Comparison of ENCODE assay signal across 8 cellular contexts in the genomic region with DNA sequence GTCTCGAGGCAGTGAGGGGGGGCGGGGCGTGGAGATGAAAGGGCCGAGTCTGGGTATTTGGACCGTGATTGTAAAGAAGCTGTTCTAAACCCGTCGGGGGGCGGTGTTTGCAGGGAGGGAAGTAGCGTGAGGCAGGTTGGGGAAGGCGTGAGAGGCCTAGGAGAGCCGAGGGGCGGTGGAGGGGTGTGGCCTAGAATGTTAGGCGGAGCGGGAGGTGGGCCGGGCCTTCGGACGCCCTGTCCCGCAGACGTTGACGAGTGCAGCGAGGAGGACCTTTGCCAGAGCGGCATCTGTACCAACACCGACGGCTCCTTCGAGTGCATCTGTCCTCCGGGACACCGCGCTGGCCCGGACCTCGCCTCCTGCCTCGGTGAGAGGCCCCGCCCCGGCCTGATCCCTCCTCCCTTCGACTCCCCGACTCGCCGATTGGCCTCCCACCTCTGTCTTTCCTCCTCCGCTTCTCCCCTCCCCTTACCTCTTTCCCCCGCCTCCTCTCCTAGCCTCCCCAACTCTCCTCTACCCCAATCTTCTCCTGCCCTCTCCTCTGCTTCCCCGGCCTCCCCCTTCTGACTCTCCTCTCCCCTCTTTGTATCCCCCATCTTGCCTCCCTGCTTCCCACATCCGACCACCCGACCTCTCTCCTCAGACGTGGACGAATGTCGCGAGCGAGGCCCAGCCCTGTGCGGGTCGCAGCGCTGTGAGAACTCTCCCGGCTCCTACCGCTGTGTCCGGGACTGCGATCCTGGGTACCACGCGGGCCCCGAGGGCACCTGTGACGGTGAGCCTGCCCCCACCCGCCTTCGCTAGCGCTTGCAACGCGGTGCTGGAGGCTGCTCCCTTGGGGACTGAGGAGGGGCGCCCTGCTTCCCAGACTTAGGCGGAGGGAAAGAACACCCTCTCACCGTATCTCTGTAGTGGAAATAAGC. TPM values are rescaled to one million over a fixed set of nuclear protein-coding genes. Genes with fewer than 3 reads are reported as not detected.
A peak's percentile ranks its signal among the peaks of the same experiment; 100 is the strongest.
DNase-seq lines count a peak whose midpoint lies in the region; ATAC-seq and TF ChIP-seq lines count a peak whose summit lies in the region.

No MANE protein-coding gene starts in this region.

- H3K9me3 Mint-ChIP-seq in CD8-positive, alpha-beta memory T cell: no peaks in the 10 kb centered on the region
- H3K9me3 Mint-ChIP-seq in activated B cell treated with CpG ODN at 0.5 μM for 24 hours: no peaks in the 10 kb centered on the region

- intact Hi-C loops in activated B cell treated with CpG ODN at 0.5 μM for 24 hours (cut with micrococcal nuclease): loop anchor here (1.0 to 10.0 kb wide), 9 partner anchors 9 to 1263 kb away; a partner anchor contains a TSS

- H3K4me1 ChIP-seq in CD8-positive, alpha-beta memory T cell (ENCODE audit: insufficient read depth, low read length): peaks cover 42% of the 10 kb centered on the region

- H3K36me3 Mint-ChIP-seq in CD8-positive, alpha-beta memory T cell: peaks cover 0 to 19% (median 2%) of the 10 kb centered on the region in 3 donors
- peaks cover 13% of the 10 kb centered on the region for H3K36me3 Mint-ChIP-seq in activated B cell treated with CpG ODN at 0.5 μM for 24 hours (ENCODE audit: low read depth)

- no peaks in the 10 kb centered on the region for H3K9me3 ChIP-seq in CD8-positive, alpha-beta memory T cell (ENCODE audit: low read length)

- peak; percentile 79 to 86 (median 83) for DNase-seq in CD8-positive, alpha-beta memory T cell
- DNase-seq in GOT3 (lab: John Stamatoyannopoulos, UW) (peak; percentile 66), NCI-H1930 (lab: John Stamatoyannopoulos, UW) (peak; percentile 81 to 86), activated B cell treated with CpG ODN at 0.5 μM for 24 hours (peak; percentile 80), left lobe of liver (ENCODE audit: low spot score) (no peak), HuH-7.5 (ENCODE audit: low spot score) (no peak)
- peak; percentile 78 for DNase-seq in central memory CD4-positive, alpha-beta T cell
- peak; percentile 76 to 88 (median 77) for DNase-seq in stimulated activated CD4-positive, alpha-beta T cell treated with anti-CD3 and anti-CD28 coated beads, TNF-alpha, amount 100 ng/mL, for 24 hours (ENCODE audit: low read depth in 3 of 3)

- H3K4me3 ChIP-seq in CD8-positive, alpha-beta memory T cell (ENCODE audit: low read length): peak overlapping the region; percentile 85

- H3K27ac ChIP-seq in CD8-positive, alpha-beta memory T cell (ENCODE audit: low read depth, low read length): peak overlapping the region; percentile 74

- peaks cover 43 to 67% (median 44%) of the 10 kb centered on the region in 3 donors for H3K4me1 Mint-ChIP-seq in CD8-positive, alpha-beta memory T cell
- H3K4me1 Mint-ChIP-seq in activated B cell treated with CpG ODN at 0.5 μM for 24 hours: peaks cover 43% of the 10 kb centered on the region

- H3K27ac Mint-ChIP-seq in CD8-positive, alpha-beta memory T cell: peak overlapping the region; percentile 80 to 97 (median 96)
- H3K27ac Mint-ChIP-seq in activated B cell treated with CpG ODN at 0.5 μM for 24 hours: peak overlapping the region; percentile 89

- peak overlapping the region; percentile 88 to 98 (median 94) for H3K4me3 Mint-ChIP-seq in CD8-positive, alpha-beta memory T cell
- H3K4me3 Mint-ChIP-seq in activated B cell treated with CpG ODN at 0.5 μM for 24 hours: peak overlapping the region; percentile 91

- ATAC-seq in activated B cell treated with CpG ODN at 0.5 μM for 24 hours (ENCODE audit: low read depth): peak; percentile 67
- ATAC-seq in left lobe of liver: peak; percentile 20

- no peaks in the 10 kb centered on the region for H3K27me3 ChIP-seq in CD8-positive, alpha-beta memory T cell (ENCODE audit: insufficient read depth, low read length, poor library complexity, severe bottlenecking)

- POLR2A ChIA-PET in CD8-positive, alpha-beta memory T cell (lab: Charles Lee): interaction anchor here (0.6 to 4.3 kb wide), 2 partner anchors 9 to 151 kb away, joined by 4 to 26 read pairs; no protein-coding TSS in a partner anchor
- POLR2A ChIA-PET in activated B cell treated with CpG ODN at 0.5 μM for 24 hours (lab: Charles Lee): interaction anchor here (0.9 to 3.1 kb wide), 10 partner anchors 10 to 193 kb away, joined by 3 to 42 read pairs (median 4); a partner anchor contains a TSS

- H3K27me3 Mint-ChIP-seq in CD8-positive, alpha-beta memory T cell: no peaks in the 10 kb centered on the region
- no peaks in the 10 kb centered on the region for H3K27me3 Mint-ChIP-seq in activated B cell treated with CpG ODN at 0.5 μM for 24 hours

- TF ChIP-seq CTCF in activated B cell treated with CpG ODN at 0.5 μM for 24 hours (IDR thresholded peaks at IDR 0.05): no peak

- H3K36me3 ChIP-seq in CD8-positive, alpha-beta memory T cell (ENCODE audit: insufficient read depth, low read length): peaks cover 3% of the 10 kb centered on the region

- CTCF ChIA-PET in CD8-positive, alpha-beta memory T cell (lab: Charles Lee): interaction anchor here (1.0 to 1.4 kb wide), 3 partner anchors 10 to 21 kb away, joined by 4 to 5 read pairs (median 5); no protein-coding TSS in a partner anchor
- CTCF ChIA-PET in activated B cell treated with CpG ODN at 0.5 μM for 24 hours (lab: Charles Lee): interaction anchor here (0.5 to 1.2 kb wide), 6 partner anchors 11 to 1780 kb away, joined by 3 to 10 read pairs (median 4); no protein-coding TSS in a partner anchor

RNA-seq across cellular contexts. Expression of a gene that starts 12.8 kb away (rescaled TPM):
- total RNA-seq in CD8-positive, alpha-beta memory T cell: 100 to 1,000 TPM; 103 to 111 TPM
- 40.0 TPM for polyA plus RNA-seq in CD8-positive, alpha-beta memory T cell
- 57.2 and 75.1 TPM in 2 replicates for total RNA-seq in activated B cell treated with CpG ODN at 0.5 μM for 24 hours
- 41.6 TPM for total RNA-seq in left lobe of liver

RNA-seq across cellular contexts. Expression of a gene that starts 37.3 kb away (rescaled TPM):
- 100 to 1,000 TPM; 103 to 104 TPM for total RNA-seq in CD8-positive, alpha-beta memory T cell
- polyA plus RNA-seq in CD8-positive, alpha-beta memory T cell: 159 TPM
- total RNA-seq in activated B cell treated with CpG ODN at 0.5 μM for 24 hours: 184 and 213 TPM in 2 replicates
- 15.2 TPM for total RNA-seq in left lobe of liver

Comparison
In these comparisons a context has a peak if more than half of its experiments do, and no peak if none do; other contexts are left out.
1. DNase-seq: peak in CD8-positive, alpha-beta memory T cell (5 of 5), GOT3 (single experiment), NCI-H1930 (2 of 2), activated B cell treated with CpG ODN at 0.5 μM for 24 hours (single experiment), central memory CD4-positive, alpha-beta T cell (single experiment) and stimulated activated CD4-positive, alpha-beta T cell treated with anti-CD3 and anti-CD28 coated beads, TNF-alpha, amount 100 ng/mL, for 24 hours (3 of 3); none in left lobe of liver (single experiment) and HuH-7.5 (single experiment).